In the genomic region with DNA sequence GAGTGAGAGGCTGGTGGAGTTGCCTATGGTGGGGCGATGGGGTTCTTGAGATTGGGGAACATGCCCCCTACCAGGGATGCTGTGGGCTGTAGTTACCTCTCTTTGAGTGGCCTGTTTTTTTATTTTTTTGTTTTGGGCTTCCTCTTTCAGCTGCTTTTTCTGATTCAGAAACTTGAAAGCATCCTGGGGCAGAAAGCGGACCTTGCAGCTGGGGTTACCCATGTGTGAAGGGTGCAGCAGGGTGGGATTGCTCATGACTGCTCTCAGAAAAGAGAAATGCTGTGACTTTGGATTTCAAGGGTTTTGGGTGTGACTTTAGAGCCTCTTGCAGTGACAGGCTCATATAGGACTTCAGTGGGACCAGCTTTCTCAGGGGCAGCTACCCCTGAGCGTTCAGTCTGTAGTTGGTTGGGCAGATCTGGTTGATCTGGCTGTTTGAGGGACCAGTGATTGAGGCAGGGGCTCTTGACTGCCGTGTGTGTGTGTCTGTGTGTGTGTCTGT, we compare ENCODE assay signal across 8 cellular contexts. TPM values are rescaled to one million over a fixed set of nuclear protein-coding genes. Genes with fewer than 3 reads are reported as not detected.
DNase-seq lines count a peak whose midpoint lies in the region; ATAC-seq and TF ChIP-seq lines count a peak whose summit lies in the region.

No MANE protein-coding gene starts in this region.

- no peaks in the 10 kb centered on the region for H3K9me3 ChIP-seq in stomach smooth muscle (ENCODE audit: control insufficient read depth in 2 of 2, low read length in 2 of 2)

- DNase-seq in activated naive CD4-positive, alpha-beta T cell treated with anti-CD3 and anti-CD28 coated beads for 36 hours = peak; percentile 40
- DNase-seq in activated naive CD4-positive, alpha-beta T cell (lab: John Stamatoyannopoulos, UW) = no peak
- no peak for DNase-seq in RWPE1 (ENCODE audit: low spot score)
- DNase-seq in glomerular visceral epithelial cell (ENCODE audit: extremely low spot score) = peak; percentile 50
- DNase-seq in DMS114 treated with DMSO at 0.1 percent for 48 hours (lab: John Stamatoyannopoulos, UW; ENCODE audit: unreplicated experiment) = no peak
- DNase-seq in HuH-7.5 (ENCODE audit: low spot score) = no peak

- peak overlapping the region; percentile 66 for H3K4me3 Mint-ChIP-seq in activated naive CD4-positive, alpha-beta T cell treated with anti-CD3 and anti-CD28 coated beads for 36 hours

- peaks cover 15% of the 10 kb centered on the region for H3K36me3 Mint-ChIP-seq in activated naive CD4-positive, alpha-beta T cell treated with anti-CD3 and anti-CD28 coated beads for 36 hours (ENCODE audit: low read depth)

- peak overlapping the region; percentile 61 to 85 for H3K9ac ChIP-seq in stomach smooth muscle (ENCODE audit: low read length in 2 of 2)

- H3K4me1 ChIP-seq in stomach smooth muscle (ENCODE audit: control insufficient read depth, insufficient read depth, low read length) = peaks cover 71% of the 10 kb centered on the region

- POLR2A ChIA-PET in RWPE1 (lab: Yijun Ruan, JAX; ENCODE audit: low non-redundant PET) = no interaction called here

- peak overlapping the region; percentile 64 to 83 for H3K4me3 ChIP-seq in stomach smooth muscle (ENCODE audit: low read length in 2 of 2)

- no peaks in the 10 kb centered on the region for H3K27me3 ChIP-seq in stomach smooth muscle (ENCODE audit: control insufficient read depth in 1 of 2, insufficient read depth in 2 of 2, low read length in 2 of 2)

- CTCF ChIA-PET in activated naive CD4-positive, alpha-beta T cell treated with anti-CD3 and anti-CD28 coated beads for 36 hours (lab: Charles Lee) = interaction anchor here (1.1 to 6.8 kb wide), 3 partner anchors 60 to 559 kb away, joined by 3 to 36 read pairs (median 29); no protein-coding TSS in a partner anchor
- CTCF ChIA-PET in RWPE1 (lab: Yijun Ruan, JAX) = interaction anchor here (0.6 kb wide), 1 partner anchor 405 kb away, joined by 3 read pairs; no protein-coding TSS in a partner anchor

- peaks cover 63% of the 10 kb centered on the region for H3K4me1 Mint-ChIP-seq in activated naive CD4-positive, alpha-beta T cell treated with anti-CD3 and anti-CD28 coated beads for 36 hours (ENCODE audit: low read depth)

- peak overlapping the region; percentile 2 for H3K27ac Mint-ChIP-seq in activated naive CD4-positive, alpha-beta T cell treated with anti-CD3 and anti-CD28 coated beads for 36 hours

- peak; percentile 52 for ATAC-seq in HG02852 (IDR thresholded peaks at IDR 0.05; ENCODE audit: unreplicated experiment)

- no peak for TF ChIP-seq CTCF in RWPE1 (conservative IDR thresholded peaks at IDR 0.05; ENCODE audit: low read depth)

- intact Hi-C loops in activated naive CD4-positive, alpha-beta T cell treated with anti-CD3 and anti-CD28 coated beads for 36 hours (cut with micrococcal nuclease) = loop anchor here (2.0 to 10.0 kb wide), 3 partner anchors 68 to 318 kb away; no protein-coding TSS in a partner anchor

- no peaks in the 10 kb centered on the region for H3K27me3 Mint-ChIP-seq in activated naive CD4-positive, alpha-beta T cell treated with anti-CD3 and anti-CD28 coated beads for 36 hours (ENCODE audit: low read depth)

- H3K27ac ChIP-seq in RWPE1 (peak overlapping the region; percentile 85; the same call in 1 of the 2 replicates), stomach smooth muscle (ENCODE audit: low read length) (peak overlapping the region; percentile 74)

- no peaks in the 10 kb centered on the region for H3K9me3 Mint-ChIP-seq in activated naive CD4-positive, alpha-beta T cell treated with anti-CD3 and anti-CD28 coated beads for 36 hours

- H3K36me3 ChIP-seq in stomach smooth muscle (ENCODE audit: control insufficient read depth in 2 of 2, insufficient read depth in 2 of 2, low read length in 2 of 2) = peaks cover 0 to 2% of the 10 kb centered on the region in 2 donors

RNA-seq across cellular contexts. Expression of gene LIMD1, which starts 1.8 kb away (rescaled TPM):
- 10 to 100 TPM; 14.8 to 16.3 TPM for total RNA-seq in activated naive CD4-positive, alpha-beta T cell treated with anti-CD3 and anti-CD28 coated beads for 36 hours

Comparison
In these comparisons a context has a peak if more than half of its experiments do, and no peak if none do; other contexts are left out.
1. DNase-seq: peak in activated naive CD4-positive, alpha-beta T cell treated with anti-CD3 and anti-CD28 coated beads for 36 hours (single experiment) and glomerular visceral epithelial cell (single experiment); none in activated naive CD4-positive, alpha-beta T cell (0 of 4), RWPE1 (single experiment), DMS114 treated with DMSO at 0.1 percent for 48 hours (single experiment) and HuH-7.5 (single experiment).